12 cellular contexts compared by ENCODE assay signal in genomic region chr7:7707756-7708310, GRCh38. TPM values are rescaled to one million over a fixed set of nuclear protein-coding genes. Genes with fewer than 3 reads are reported as not detected.
DNase-seq lines count a peak whose midpoint lies in the region; ATAC-seq and TF ChIP-seq lines count a peak whose summit lies in the region.
"Had no signal": no experiment of that assay in that cellular context is flagged by ENCODE, and none has a peak within 500 bp of the region (broad histone marks: within the 10 kb centered on the region; RNA-seq: fewer than 3 reads in every experiment).

No MANE protein-coding gene starts in this region.

- H2AFZ ChIP-seq in GM23248 = no peak overlapping the region
- H2AFZ ChIP-seq in neural cell (ENCODE audit: low read depth, low read length) = no peak overlapping the region

- no peak for TF ChIP-seq EP300 in neural cell (conservative IDR thresholded peaks at IDR 0.05; ENCODE audit: poor library complexity, severe bottlenecking)

- peak; percentile 51 for DNase-seq in GM23248
- DNase-seq in NCI-H526 treated with DMSO at 0.1 percent for 48 hours (lab: John Stamatoyannopoulos, UW) = peak; percentile 29
- no peak for DNase-seq in endodermal cell
- no peak for DNase-seq in CD4-positive, alpha-beta T cell
- DNase-seq in activated CD4-positive, alpha-beta T cell treated with anti-CD3 and anti-CD28 coated beads for 4 hours = no peak
- no peak for DNase-seq in stimulated activated CD4-positive, alpha-beta T cell treated with anti-CD3 and anti-CD28 coated beads, Interleukin-1b, Interleukin-23, amount 100 ng/mL, for 48 hours
- no peak for DNase-seq in activated T-cell treated with anti-CD3 and anti-CD28 coated beads, Interleukin-2, amount 50 U/mL, for 1 hour
- DNase-seq: activated naive CD8-positive, alpha-beta T cell treated with anti-CD3 and anti-CD28 coated beads for 36 hours; dorsolateral prefrontal cortex; NCI-H146 had no signal

- peaks cover 37% of the 10 kb centered on the region for H3K4me1 Mint-ChIP-seq in endodermal cell
- H3K4me1 Mint-ChIP-seq in CD4-positive, alpha-beta T cell (ENCODE audit: low read depth) = peaks cover 22% of the 10 kb centered on the region

- in situ Hi-C loops in GM23248 (cut with MboI) = no loop called here

- H3K27me3 ChIP-seq in GM23248 (replicated peaks; ENCODE audit: insufficient read depth) (no peaks in the 10 kb centered on the region), endodermal cell (ENCODE audit: control insufficient read depth, insufficient read depth, low read length, poor library complexity, severe bottlenecking) (peaks cover 48% of the 10 kb centered on the region), neural cell (ENCODE audit: insufficient read depth, low read depth, low read length) (no peaks in the 10 kb centered on the region)
- H3K27me3 ChIP-seq in CD4-positive, alpha-beta T cell (ENCODE audit: control insufficient read depth, insufficient read depth, low read length) = no peaks in the 10 kb centered on the region
- H3K27me3 ChIP-seq: dorsolateral prefrontal cortex had no signal

- intact Hi-C loops in CD4-positive, alpha-beta T cell (cut with DNase I, micrococcal nuclease) = no loop called here

- no peaks in the 10 kb centered on the region for H3K79me2 ChIP-seq in GM23248 (ENCODE audit: insufficient read depth)
- no peaks in the 10 kb centered on the region for H3K79me2 ChIP-seq in neural cell (replicated peaks; ENCODE audit: insufficient read depth, low read length)

- no peaks in the 10 kb centered on the region for H3K9me2 ChIP-seq in GM23248 (ENCODE audit: insufficient read depth)
- no peaks in the 10 kb centered on the region for H3K9me2 ChIP-seq in neural cell (ENCODE audit: insufficient read depth, low read length)

- no peak overlapping the region for H3K4me3 ChIP-seq in GM23248
- H3K4me3 ChIP-seq in endodermal cell (ENCODE audit: low read length) = no peak overlapping the region
- H3K4me3 ChIP-seq in neural cell (ENCODE audit: low read length) = peak overlapping the region; percentile 12

- H3K4me2 ChIP-seq in GM23248 (ENCODE audit: unreplicated experiment) (no peak overlapping the region), neural cell (ENCODE audit: low read length) (no peak overlapping the region)

- POLR2A ChIA-PET in CD4-positive, alpha-beta T cell (lab: Charles Lee) = no interaction called here

- H3K9ac ChIP-seq in GM23248 = no peak overlapping the region
- no peak overlapping the region for H3K9ac ChIP-seq in endodermal cell (ENCODE audit: extremely low read depth, low read length, poor library complexity, severe bottlenecking)
- H3K9ac ChIP-seq in neural cell (ENCODE audit: low read length) = no peak overlapping the region

- H3K4me3 Mint-ChIP-seq in endodermal cell = no peak overlapping the region
- no peak overlapping the region for H3K4me3 Mint-ChIP-seq in CD4-positive, alpha-beta T cell
- H3K4me3 Mint-ChIP-seq: activated naive CD8-positive, alpha-beta T cell treated with anti-CD3 and anti-CD28 coated beads for 36 hours; CD14-positive monocyte had no signal

- H3K9me3 ChIP-seq in GM23248 (ENCODE audit: low read depth) (no peaks in the 10 kb centered on the region), endodermal cell (ENCODE audit: control insufficient read depth, low read length) (no peaks in the 10 kb centered on the region), neural cell (ENCODE audit: low read length) (no peaks in the 10 kb centered on the region)
- H3K9me3 ChIP-seq in CD4-positive, alpha-beta T cell (ENCODE audit: control insufficient read depth, low read length) = no peaks in the 10 kb centered on the region

- H3K4me1 ChIP-seq in GM23248 (ENCODE audit: insufficient read depth) (peaks cover 14% of the 10 kb centered on the region), endodermal cell (ENCODE audit: control insufficient read depth, insufficient read depth, low read length) (peaks cover 16% of the 10 kb centered on the region)

- peaks cover 15% of the 10 kb centered on the region for H3K27me3 Mint-ChIP-seq in endodermal cell (ENCODE audit: insufficient read depth)
- no peaks in the 10 kb centered on the region for H3K27me3 Mint-ChIP-seq in CD4-positive, alpha-beta T cell
- H3K27me3 Mint-ChIP-seq: activated naive CD8-positive, alpha-beta T cell treated with anti-CD3 and anti-CD28 coated beads for 36 hours had no signal

- CTCF ChIA-PET in CD4-positive, alpha-beta T cell (lab: Charles Lee) = interaction anchor here (1.2 kb wide), 1 partner anchor 10 kb away, joined by 3 read pairs; no protein-coding TSS in a partner anchor

- H3K27ac Mint-ChIP-seq in endodermal cell = peak overlapping the region; percentile 7
- no peak overlapping the region for H3K27ac Mint-ChIP-seq in CD4-positive, alpha-beta T cell
- H3K27ac Mint-ChIP-seq: activated naive CD8-positive, alpha-beta T cell treated with anti-CD3 and anti-CD28 coated beads for 36 hours; CD14-positive monocyte had no signal

- H3K27ac ChIP-seq in GM23248 (no peak overlapping the region), endodermal cell (ENCODE audit: low read depth, low read length) (peak overlapping the region; percentile 55), neural cell (ENCODE audit: low read length) (no peak overlapping the region)
- H3K27ac ChIP-seq in CD4-positive, alpha-beta T cell (ENCODE audit: low read depth, low read length) = no peak overlapping the region
- H3K27ac ChIP-seq: dorsolateral prefrontal cortex had no signal

- no peak for ATAC-seq in CD4-positive, alpha-beta T cell (ENCODE audit: poor library complexity)

- no peaks in the 10 kb centered on the region for H3K36me3 Mint-ChIP-seq in endodermal cell (ENCODE audit: low read depth)
- peaks cover 4% of the 10 kb centered on the region for H3K36me3 Mint-ChIP-seq in CD4-positive, alpha-beta T cell (ENCODE audit: low read depth)

- H3K36me3 ChIP-seq in GM23248 (ENCODE audit: low read depth) = no peaks in the 10 kb centered on the region
- H3K36me3 ChIP-seq in endodermal cell (ENCODE audit: control insufficient read depth, insufficient read depth, low read length) = no peaks in the 10 kb centered on the region
- no peaks in the 10 kb centered on the region for H3K36me3 ChIP-seq in neural cell (ENCODE audit: insufficient read depth, low read length)

- no peak for TF ChIP-seq CTCF in endodermal cell (conservative IDR thresholded peaks at IDR 0.05)
- no peak for TF ChIP-seq CTCF in neural cell (IDR thresholded peaks at IDR 0.05; ENCODE audit: poor library complexity, severe bottlenecking)
- TF ChIP-seq CTCF in CD4-positive, alpha-beta T cell (IDR thresholded peaks at IDR 0.05) = no peak

- no peaks in the 10 kb centered on the region for H3K9me3 Mint-ChIP-seq in endodermal cell
- H3K9me3 Mint-ChIP-seq in CD4-positive, alpha-beta T cell = no peaks in the 10 kb centered on the region
- H3K9me3 Mint-ChIP-seq: activated naive CD8-positive, alpha-beta T cell treated with anti-CD3 and anti-CD28 coated beads for 36 hours had no signal

- WGBS in GM23248 (ENCODE audit: low coverage in 1 of 2, low lambda C conversion rate in 2 of 2, missing lambda C conversion rate in 2 of 2), 2 experiments = 91 to 95% methylated on average over 5 of the region's 5 CpGs
- WGBS in endodermal cell (ENCODE audit: insufficient coverage in 1 of 2, insufficient read length in 1 of 2), 2 experiments = 13 to 18% methylated on average over 4 of the region's 5 CpGs

- TF ChIP-seq RAD21 in neural cell (conservative IDR thresholded peaks at IDR 0.05) = no peak

- peaks cover 3% of the 10 kb centered on the region; the same call in 1 of the 2 replicates for H4K20me1 ChIP-seq in GM23248 (ENCODE audit: insufficient read depth)
- H4K20me1 ChIP-seq in neural cell (ENCODE audit: insufficient read depth) = no peaks in the 10 kb centered on the region

- no peaks in the 10 kb centered on the region for H3F3A ChIP-seq in GM23248 (ENCODE audit: insufficient read depth)
- H3F3A ChIP-seq in neural cell (ENCODE audit: insufficient read depth, low read length, poor library complexity, severe bottlenecking) = no peaks in the 10 kb centered on the region

TF ChIP-seq in neural cell, 6 proteins besides CTCF, POLR2A, EP300 and RAD21:
- TF ChIP-seq SMC3 (conservative IDR thresholded peaks at IDR 0.05; ENCODE audit: poor library complexity) (no peak), MXI1 (conservative IDR thresholded peaks at IDR 0.05; ENCODE audit: poor library complexity, severe bottlenecking) (no peak), REST (IDR thresholded peaks at IDR 0.05; ENCODE audit: borderline replicate concordance) (no peak), EZH2 (IDR thresholded peaks at IDR 0.05; ENCODE audit: borderline replicate concordance, insufficient read depth, low read length, poor library complexity, severe bottlenecking) (no peak), TAF1 (IDR thresholded peaks at IDR 0.05; ENCODE audit: low read depth) (no peak), POLR2AphosphoS5 (IDR thresholded peaks at IDR 0.05) (no peak)

RNA-seq across cellular contexts. Expression of gene RPA3, which starts 10.6 kb away (rescaled TPM):
- total RNA-seq in GM23248 (2014; rRNA removed; shearing (Covaris generic)) = 5.8 and 16.3 TPM in 2 replicates
- polyA plus RNA-seq in GM23248 (2016; fragmentation: Nextera tagmentation; extraction: Ambion mirVana) (71.8 and 78.7 TPM in 2 replicates), neural cell (44.6 and 50.1 TPM in 2 replicates)
- total RNA-seq in endodermal cell = 10 to 100 TPM; 65.5 to 97.8 TPM
- polyA plus RNA-seq in endodermal cell (2013, experiment 1 of 2) = 81.6 TPM
- 76.3 TPM for polyA plus RNA-seq in endodermal cell (2013, experiment 2 of 2)
- polyA minus RNA-seq in neural cell = 21.9 and 23.9 TPM in 2 replicates
- 10 to 100 TPM; 32.9 to 36.5 TPM for total RNA-seq in CD4-positive, alpha-beta T cell

Comparison
In these comparisons a context has a peak if more than half of its experiments do, and no peak if none do; other contexts are left out.
1. DNase-seq: peak in GM23248 (single experiment) and NCI-H526 treated with DMSO at 0.1 percent for 48 hours (single experiment); none in endodermal cell (single experiment), CD4-positive, alpha-beta T cell (0 of 10), activated CD4-positive, alpha-beta T cell treated with anti-CD3 and anti-CD28 coated beads for 4 hours (0 of 2), stimulated activated CD4-positive, alpha-beta T cell treated with anti-CD3 and anti-CD28 coated beads, Interleukin-1b, Interleukin-23, amount 100 ng/mL, for 48 hours (single experiment) and activated T-cell treated with anti-CD3 and anti-CD28 coated beads, Interleukin-2, amount 50 U/mL, for 1 hour (single experiment).